In genomic region chr12:10395390-10395998, GRCh38 we compare ENCODE assay signal across 8 cellular contexts. TPM values are rescaled to one million over a fixed set of nuclear protein-coding genes. Genes with fewer than 3 reads are reported as not detected.
DNase-seq lines count a peak whose midpoint lies in the region; ATAC-seq and TF ChIP-seq lines count a peak whose summit lies in the region.

No MANE protein-coding gene starts in this region.

- intact Hi-C loops in gastrocnemius medialis (cut with DNase I; ENCODE audit: low total_unique reads): no loop called here

- H3K4me1 ChIP-seq in BLaER1 treated with 17β-estradiol and CSF1 and Interleukin-3, amounts not matched to agents 10 nM and 100 nM: peaks cover 46 to 73% (median 64%) of the 10 kb centered on the region in 10 experiments
- H3K4me1 ChIP-seq in RWPE2 (ENCODE audit: insufficient read depth, poor library complexity, severe bottlenecking) (peaks cover 36% of the 10 kb centered on the region), gastrocnemius medialis (peaks cover 0 to 6% of the 10 kb centered on the region in 2 donors)

- H3K36me3 ChIP-seq in BLaER1 treated with 17β-estradiol and CSF1 and Interleukin-3, amounts not matched to agents 10 nM and 100 nM: no peaks in the 10 kb centered on the region
- H3K36me3 ChIP-seq in RWPE2 (ENCODE audit: low read depth): no peaks in the 10 kb centered on the region
- no peaks in the 10 kb centered on the region for H3K36me3 ChIP-seq in gastrocnemius medialis

- no peaks in the 10 kb centered on the region for H4K20me1 ChIP-seq in BLaER1 treated with 17β-estradiol and CSF1 and Interleukin-3, amounts not matched to agents 10 nM and 100 nM

- peak; percentile 74 for ATAC-seq in GM19397 (IDR thresholded peaks at IDR 0.05; ENCODE audit: unreplicated experiment)
- peak; percentile 76 for ATAC-seq in HG03442 (IDR thresholded peaks at IDR 0.05; ENCODE audit: unreplicated experiment)
- peak; percentile 89 for ATAC-seq in RWPE2 (ENCODE audit: low read depth)
- peak; percentile 52 to 71 for ATAC-seq in gastrocnemius medialis

- DNase-seq in RWPE2 (ENCODE audit: low spot score) (no peak), fibroblast of villous mesenchyme (ENCODE audit: low read depth) (peak; percentile 94), gastrocnemius medialis (peak; percentile 15 to 27), HUDEP-2 (lab: John Stamatoyannopoulos, UW; ENCODE audit: unreplicated experiment in 76 of 76) (no peak)
- no peak for DNase-seq in stimulated activated CD4-positive, alpha-beta T cell treated with anti-CD3 and anti-CD28 coated beads, Interleukin-15, amount 100 ng/mL, for 24 hours

- H3K4me3 ChIP-seq in BLaER1 treated with 17β-estradiol and CSF1 and Interleukin-3, amounts not matched to agents 10 nM and 100 nM: peak overlapping the region in 3 of 10 experiments; percentile 3 to 30 (median 25); a peak in 3 of 20 replicates
- H3K4me3 ChIP-seq in RWPE2 (ENCODE audit: severe bottlenecking) (no peak overlapping the region), fibroblast of villous mesenchyme (ENCODE audit: low read depth, low read length) (no peak overlapping the region), gastrocnemius medialis (no peak overlapping the region)

- H3K27ac ChIP-seq in BLaER1 treated with 17β-estradiol and CSF1 and Interleukin-3, amounts not matched to agents 10 nM and 100 nM: peak overlapping the region; percentile 56 to 93 (median 76); a peak in 21 of 22 replicates
- H3K27ac ChIP-seq in RWPE2 (ENCODE audit: poor library complexity, severe bottlenecking) (peak overlapping the region; percentile 81), gastrocnemius medialis (peak overlapping the region in 2 of 4 donors; percentile 22 to 54)

- in situ Hi-C loops in gastrocnemius medialis (cut with MboI; ENCODE audit: low sequenced_read_pairs in 4 of 4): no loop called here

- TF ChIP-seq CTCF in RWPE2 (IDR thresholded peaks at IDR 0.05; ENCODE audit: poor library complexity, severe bottlenecking) (no peak), fibroblast of villous mesenchyme (IDR thresholded peaks at IDR 0.05; ENCODE audit: insufficient read depth, low read depth, low read length) (no peak), gastrocnemius medialis (IDR thresholded peaks at IDR 0.05 in 4 of 5, conservative IDR thresholded peaks at IDR 0.05 in 1 of 5) (no peak)

- TF ChIP-seq POLR2A in gastrocnemius medialis (IDR thresholded peaks at IDR 0.05): no peak

- H3K27me3 ChIP-seq in BLaER1 treated with 17β-estradiol and CSF1 and Interleukin-3, amounts not matched to agents 10 nM and 100 nM: no peaks in the 10 kb centered on the region
- no peaks in the 10 kb centered on the region for H3K27me3 ChIP-seq in RWPE2 (ENCODE audit: insufficient read depth, poor library complexity, severe bottlenecking)
- no peaks in the 10 kb centered on the region for H3K27me3 ChIP-seq in gastrocnemius medialis

- peak overlapping the region in 10 of 11 experiments; percentile 42 to 79 (median 58); a peak in 20 of 22 replicates for H3K9ac ChIP-seq in BLaER1 treated with 17β-estradiol and CSF1 and Interleukin-3, amounts not matched to agents 10 nM and 100 nM

- peaks cover 0 to 4% (median 0%) of the 10 kb centered on the region in 11 experiments; a peak in 3 of 22 replicates for H3K9me3 ChIP-seq in BLaER1 treated with 17β-estradiol and CSF1 and Interleukin-3, amounts not matched to agents 10 nM and 100 nM (replicated peaks in 1 of 11)
- H3K9me3 ChIP-seq in RWPE2 (ENCODE audit: severe bottlenecking): no peaks in the 10 kb centered on the region
- no peaks in the 10 kb centered on the region for H3K9me3 ChIP-seq in gastrocnemius medialis

- H3K4me2 ChIP-seq in BLaER1 treated with 17β-estradiol and CSF1 and Interleukin-3, amounts not matched to agents 10 nM and 100 nM: peak overlapping the region; percentile 57 to 87 (median 70)

RNA-seq across cellular contexts. Expression of gene KLRK1, which starts 5.7 kb away (rescaled TPM):
- total RNA-seq in fibroblast of villous mesenchyme (not detected in 2 replicates), gastrocnemius medialis (under 1 TPM in 1 of 4 donors, not detected in 3; 0.20 TPM)

RNA-seq across cellular contexts. Expression of gene KLRC4, which starts 14.1 kb away (rescaled TPM):
- not detected in 2 replicates for total RNA-seq in fibroblast of villous mesenchyme
- total RNA-seq in gastrocnemius medialis: not detected

RNA-seq across cellular contexts. Expression of gene KLRC3, which starts 24.9 kb away (rescaled TPM):
- not detected in 2 replicates for total RNA-seq in fibroblast of villous mesenchyme
- not detected for total RNA-seq in gastrocnemius medialis

RNA-seq across cellular contexts. Expression of gene KLRC2, which starts 40.3 kb away (rescaled TPM):
- total RNA-seq in fibroblast of villous mesenchyme (not detected in 2 replicates), gastrocnemius medialis (not detected)

RNA-seq across cellular contexts. Expression of gene KLRC1, which starts 57.7 kb away (rescaled TPM):
- total RNA-seq in fibroblast of villous mesenchyme (not detected in 2 replicates), gastrocnemius medialis (not detected)

Comparison
In these comparisons a context has a peak if more than half of its experiments do, and no peak if none do; other contexts are left out.
1. DNase-seq: peak in fibroblast of villous mesenchyme (single experiment) and gastrocnemius medialis (2 of 2); none in RWPE2 (single experiment), HUDEP-2 (0 of 76) and stimulated activated CD4-positive, alpha-beta T cell treated with anti-CD3 and anti-CD28 coated beads, Interleukin-15, amount 100 ng/mL, for 24 hours (single experiment).
2. Peak in every context shown above with its lines, with median percentiles within 50 percentile points of each other: ATAC-seq.